8 cellular contexts compared by ENCODE assay signal in genomic region chr3:5057857-5058324, GRCh38.
DNase-seq lines count a peak whose midpoint lies in the region; ATAC-seq and TF ChIP-seq lines count a peak whose summit lies in the region.

No MANE protein-coding gene starts in this region.

- H3K4me3 Mint-ChIP-seq in naive B cell: peak overlapping the region in 1 of 8 donors; percentile 4
- peak overlapping the region; percentile 21 for H3K4me3 Mint-ChIP-seq in stimulated activated effector memory CD8-positive, alpha-beta T cell treated with anti-CD3 and anti-CD28 coated beads, Interleukin-12 subunit alpha, Interleukin-12 subunit beta, amount 100 ng/mL, for 72 hours

- peaks cover 0 to 12% (median 8%) of the 10 kb centered on the region in 3 donors for H3K27me3 Mint-ChIP-seq in naive B cell

- no peaks in the 10 kb centered on the region for H3K9me2 ChIP-seq in OCI-LY1 (ENCODE audit: low read depth, low read length)

- peak in 9 of 14 donors; percentile 4 to 53 (median 17) for DNase-seq in C1 segment of cervical spinal cord (lab: John Stamatoyannopoulos, UW)
- DNase-seq in activated CD8-positive, alpha-beta memory T cell treated with anti-CD3 and anti-CD28 coated beads, Interleukin-2, amount 50 U/mL, for 4 hours: peak; percentile 71
- DNase-seq in erythroblast (lab: John Stamatoyannopoulos, UW): peak; percentile 72 to 81
- peak; percentile 67 for DNase-seq in naive B cell
- DNase-seq in stimulated activated effector memory CD8-positive, alpha-beta T cell treated with anti-CD3 and anti-CD28 coated beads, Interleukin-12 subunit alpha, Interleukin-12 subunit beta, amount 100 ng/mL, for 72 hours (ENCODE audit: low spot score in 2 of 2): peak; percentile 54 to 81

- H3K4me3 ChIP-seq in OCI-LY1 (ENCODE audit: low read depth, low read length, poor library complexity, severe bottlenecking): no peak overlapping the region

- H3K36me3 Mint-ChIP-seq in naive B cell: no peaks in the 10 kb centered on the region
- H3K36me3 Mint-ChIP-seq in stimulated activated effector memory CD8-positive, alpha-beta T cell treated with anti-CD3 and anti-CD28 coated beads, Interleukin-12 subunit alpha, Interleukin-12 subunit beta, amount 100 ng/mL, for 72 hours: peaks cover 4% of the 10 kb centered on the region

- H3F3A ChIP-seq in OCI-LY1 (ENCODE audit: insufficient read depth, low read length): no peaks in the 10 kb centered on the region

- peak; percentile 68 for TF ChIP-seq CTCF in OCI-LY1 (IDR thresholded peaks at IDR 0.05; ENCODE audit: low read length)

- no peaks in the 10 kb centered on the region for H4K20me1 ChIP-seq in OCI-LY1 (ENCODE audit: insufficient read depth, low read length)

- H3K79me2 ChIP-seq in OCI-LY1 (ENCODE audit: insufficient read depth, low read length): no peaks in the 10 kb centered on the region

- ATAC-seq in GM19043 (IDR thresholded peaks at IDR 0.05; ENCODE audit: low read depth, unreplicated experiment) (peak; percentile 95), HG03280 (IDR thresholded peaks at IDR 0.05; ENCODE audit: unreplicated experiment) (peak; percentile 90), naive B cell (ENCODE audit: low read depth in 2 of 2) (peak; percentile 87 to 93)
- ATAC-seq in stimulated activated effector memory CD8-positive, alpha-beta T cell treated with anti-CD3 and anti-CD28 coated beads, Interleukin-12 subunit alpha, Interleukin-12 subunit beta, amount 100 ng/mL, for 72 hours: peak; percentile 90

- no peaks in the 10 kb centered on the region for H3K4me1 ChIP-seq in OCI-LY1 (ENCODE audit: insufficient read depth, low read length, severe bottlenecking)

- H3K4me2 ChIP-seq in OCI-LY1 (ENCODE audit: low read length): no peak overlapping the region

- no peaks in the 10 kb centered on the region for H3K9me3 Mint-ChIP-seq in naive B cell
- no peaks in the 10 kb centered on the region for H3K9me3 Mint-ChIP-seq in stimulated activated effector memory CD8-positive, alpha-beta T cell treated with anti-CD3 and anti-CD28 coated beads, Interleukin-12 subunit alpha, Interleukin-12 subunit beta, amount 100 ng/mL, for 72 hours

- H2AFZ ChIP-seq in OCI-LY1 (ENCODE audit: low read length): no peak overlapping the region

- H3K27ac ChIP-seq in OCI-LY1 (ENCODE audit: low read depth, low read length, poor library complexity, severe bottlenecking): no peak overlapping the region

- peak overlapping the region in 2 of 6 donors; percentile 39 to 76 for H3K27ac Mint-ChIP-seq in naive B cell
- no peak overlapping the region for H3K27ac Mint-ChIP-seq in stimulated activated effector memory CD8-positive, alpha-beta T cell treated with anti-CD3 and anti-CD28 coated beads, Interleukin-12 subunit alpha, Interleukin-12 subunit beta, amount 100 ng/mL, for 72 hours

- no peaks in the 10 kb centered on the region for H3K9me3 ChIP-seq in OCI-LY1 (ENCODE audit: low read length)

- H3K36me3 ChIP-seq in OCI-LY1 (ENCODE audit: insufficient read depth, low read length): no peaks in the 10 kb centered on the region

- peaks cover 23 to 44% (median 37%) of the 10 kb centered on the region in 3 donors for H3K4me1 Mint-ChIP-seq in naive B cell
- H3K4me1 Mint-ChIP-seq in stimulated activated effector memory CD8-positive, alpha-beta T cell treated with anti-CD3 and anti-CD28 coated beads, Interleukin-12 subunit alpha, Interleukin-12 subunit beta, amount 100 ng/mL, for 72 hours: peaks cover 69% of the 10 kb centered on the region

- no peak for TF ChIP-seq POLR2A in erythroblast (IDR thresholded peaks at IDR 0.05; ENCODE audit: low read length)

- H3K27me3 ChIP-seq in OCI-LY1 (ENCODE audit: insufficient read depth, low read length): no peaks in the 10 kb centered on the region

- no peak overlapping the region for H3K9ac ChIP-seq in OCI-LY1 (ENCODE audit: low read length)

Comparison
In these comparisons a context has a peak if more than half of its experiments do, and no peak if none do; other contexts are left out.
1. DNase-seq: peak in every context shown above with its lines; median percentile 76 in erythroblast; 71 in activated CD8-positive, alpha-beta memory T cell treated with anti-CD3 and anti-CD28 coated beads, Interleukin-2, amount 50 U/mL, for 4 hours; 68 in stimulated activated effector memory CD8-positive, alpha-beta T cell treated with anti-CD3 and anti-CD28 coated beads, Interleukin-12 subunit alpha, Interleukin-12 subunit beta, amount 100 ng/mL, for 72 hours; 67 in naive B cell; 17 in C1 segment of cervical spinal cord.